Comparison of ENCODE assay signal across 18 cellular contexts in the genomic region with DNA sequence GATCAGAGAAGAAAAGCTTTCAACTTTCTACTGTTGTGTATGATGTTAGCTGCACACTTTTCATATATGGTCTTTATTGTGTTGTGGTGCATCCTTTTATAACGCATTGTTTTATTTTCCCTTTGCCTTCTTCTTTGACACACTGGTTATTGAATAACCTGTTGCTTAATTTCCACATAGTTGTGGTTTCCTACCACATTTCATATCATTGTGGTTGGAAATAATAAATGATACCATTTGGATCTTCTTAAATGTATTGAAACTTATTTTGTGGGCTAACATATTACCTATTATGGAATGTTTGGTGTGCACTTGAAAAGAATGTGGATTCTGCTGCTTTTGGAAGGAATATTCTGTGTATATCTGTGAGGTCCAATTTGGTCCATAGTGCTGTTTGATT.
"Had no signal": no experiment of that assay in that cellular context is flagged by ENCODE, and none has a peak within 500 bp of the region (broad histone marks: within the 10 kb centered on the region; RNA-seq: fewer than 3 reads in every experiment).

No MANE protein-coding gene starts in this region.

- H3K4me1 Mint-ChIP-seq: central memory CD8-positive, alpha-beta T cell; neural crest cell had no signal

- H3K4me3 ChIP-seq: coronary artery, left ventricle myocardium inferior, transverse colon, vagina had no signal

- DNase-seq: activated CD4-positive, alpha-beta T cell treated with anti-CD3 and anti-CD28 coated beads, Interleukin-2, amount 50 U/mL, for 4 hours; brain microvascular endothelial cell; hypothalamus; kidney; left ventricle myocardium inferior; right cardiac atrium; small intestine; stimulated activated CD4-positive, alpha-beta T cell treated with anti-CD3 and anti-CD28 coated beads, Interleukin-15, amount 100 ng/mL, for 24 hours; stimulated activated CD4-positive, alpha-beta T cell treated with anti-CD3 and anti-CD28 coated beads, Interleukin-2, amount 100 ng/mL, for 48 hours; transverse colon had no signal

- H3K4me1 ChIP-seq: transverse colon, vagina had no signal

- H3K4me3 Mint-ChIP-seq: activated naive CD8-positive, alpha-beta T cell; central memory CD8-positive, alpha-beta T cell; neural crest cell; stimulated activated naive CD8-positive, alpha-beta T cell treated with anti-CD3 and anti-CD28 coated beads, Interleukin-15, Interleukin-2, amounts not matched to agents 100 ng/mL and 50 ng/mL, for 24 hours; T-helper 2 cell treated with Interferon-gamma antibody and Interleukin-4, amounts not matched to agents 5 μg/mL and 100 μg/mL, for 36 hours had no signal

- H3K27me3 ChIP-seq: brain microvascular endothelial cell, transverse colon, vagina had no signal

- H3K27me3 Mint-ChIP-seq: activated naive CD8-positive, alpha-beta T cell; central memory CD8-positive, alpha-beta T cell; stimulated activated naive CD8-positive, alpha-beta T cell treated with anti-CD3 and anti-CD28 coated beads, Interleukin-15, Interleukin-2, amounts not matched to agents 100 ng/mL and 50 ng/mL, for 24 hours had no signal

- H3K36me3 ChIP-seq: brain microvascular endothelial cell, left ventricle myocardium inferior, transverse colon, vagina had no signal

- H3K27ac ChIP-seq: brain microvascular endothelial cell, coronary artery, left ventricle myocardium inferior, transverse colon, vagina had no signal

- H3K27ac Mint-ChIP-seq: activated naive CD8-positive, alpha-beta T cell; stimulated activated naive CD8-positive, alpha-beta T cell treated with anti-CD3 and anti-CD28 coated beads, Interleukin-15, Interleukin-2, amounts not matched to agents 100 ng/mL and 50 ng/mL, for 24 hours; T-helper 2 cell treated with Interferon-gamma antibody and Interleukin-4, amounts not matched to agents 5 μg/mL and 100 μg/mL, for 36 hours had no signal

- FAIRE-seq: kidney, small intestine, TTC549 had no signal

- ATAC-seq: right cardiac atrium had no signal
